Comparison of ENCODE assay signal across 8 cellular contexts in genomic region chr1:231527586-231528174, GRCh38. TPM values are rescaled to one million over a fixed set of nuclear protein-coding genes. Genes with fewer than 3 reads are reported as not detected.
A peak's percentile ranks its signal among the peaks of the same experiment; 100 is the strongest.
DNase-seq lines count a peak whose midpoint lies in the region; ATAC-seq lines count a peak whose summit lies in the region.

No MANE protein-coding gene starts in this region.

- peak overlapping the region; percentile 97 for H3K4me3 Mint-ChIP-seq in activated CD8-positive, alpha-beta T cell treated with anti-CD3 and anti-CD28 coated beads, Interleukin-2, amount 10 ng/mL, durations not matched to agents 7 days and 5 days

- H2AFZ ChIP-seq in ACC112 (ENCODE audit: low read length, unreplicated experiment), result peak overlapping the region; percentile 90

- peaks cover 23% of the 10 kb centered on the region for H3K36me3 Mint-ChIP-seq in activated CD8-positive, alpha-beta T cell treated with anti-CD3 and anti-CD28 coated beads, Interleukin-2, amount 10 ng/mL, durations not matched to agents 7 days and 5 days (ENCODE audit: low read depth)

- peak overlapping the region; percentile 91; the same call in 1 of the 2 replicates for H3K27ac ChIP-seq in ACC112 (ENCODE audit: low read depth, low read length)
- no peak overlapping the region for H3K27ac ChIP-seq in iPS DF 6.9 (ENCODE audit: low read length)

- no peaks in the 10 kb centered on the region for H3K9me3 ChIP-seq in iPS DF 6.9 (ENCODE audit: control insufficient read depth, insufficient read depth, low read length)

- WGBS in iPS DF 6.9 (ENCODE audit: insufficient coverage, insufficient read length), result no CpG with 5 or more reads among the region's 15 CpGs

- H3K27me3 Mint-ChIP-seq in activated CD8-positive, alpha-beta T cell treated with anti-CD3 and anti-CD28 coated beads, Interleukin-2, amount 10 ng/mL, durations not matched to agents 7 days and 5 days (ENCODE audit: low read depth), result no peaks in the 10 kb centered on the region

- ATAC-seq in GM19025 (IDR thresholded peaks at IDR 0.05; ENCODE audit: low read depth, unreplicated experiment) (peak; percentile 18), HG03175 (IDR thresholded peaks at IDR 0.05; ENCODE audit: unreplicated experiment) (peak; percentile 21)
- ATAC-seq in activated CD8-positive, alpha-beta T cell treated with anti-CD3 and anti-CD28 coated beads, Interleukin-2, amount 10 ng/mL, durations not matched to agents 7 days and 5 days, result peak; percentile 9
- ATAC-seq in stimulated activated naive CD8-positive, alpha-beta T cell treated with anti-CD3 and anti-CD28 coated beads, Interleukin-15, Interleukin-2, amounts not matched to agents 100 U/mL and 50 U/mL, for 24 hours, result peak; percentile 6

- peak overlapping the region; percentile 95 for H3K4me3 ChIP-seq in ACC112 (ENCODE audit: low read depth, low read length)
- peak overlapping the region; percentile 7; the same call in 1 of the 2 replicates for H3K4me3 ChIP-seq in iPS DF 6.9 (ENCODE audit: low read length)

- peak overlapping the region; percentile 100 for H3K27ac Mint-ChIP-seq in activated CD8-positive, alpha-beta T cell treated with anti-CD3 and anti-CD28 coated beads, Interleukin-2, amount 10 ng/mL, durations not matched to agents 7 days and 5 days

- DNase-seq in activated CD8-positive, alpha-beta T cell treated with anti-CD3 and anti-CD28 coated beads, Interleukin-2, amount 10 ng/mL, durations not matched to agents 7 days and 5 days, result no peak
- DNase-seq in iPS DF 6.9 (ENCODE audit: low read depth, low spot score) (no peak), islet precursor cell (no peak), NCI-H187 (lab: John Stamatoyannopoulos, UW) (no peak)
- no peak for DNase-seq in stimulated activated naive CD8-positive, alpha-beta T cell treated with anti-CD3 and anti-CD28 coated beads, Interleukin-15, Interleukin-2, amounts not matched to agents 100 U/mL and 50 U/mL, for 24 hours

- peaks cover 3% of the 10 kb centered on the region; the same call in 1 of the 2 replicates for H3K36me3 ChIP-seq in ACC112 (ENCODE audit: insufficient read depth, low read length)
- H3K36me3 ChIP-seq in iPS DF 6.9 (ENCODE audit: control insufficient read depth, insufficient read depth, low read length), result no peaks in the 10 kb centered on the region

- H3K9me3 Mint-ChIP-seq in activated CD8-positive, alpha-beta T cell treated with anti-CD3 and anti-CD28 coated beads, Interleukin-2, amount 10 ng/mL, durations not matched to agents 7 days and 5 days (ENCODE audit: insufficient read depth), result no peaks in the 10 kb centered on the region

- POLR2A ChIA-PET in activated CD8-positive, alpha-beta T cell treated with anti-CD3 and anti-CD28 coated beads, Interleukin-2, amount 10 ng/mL, durations not matched to agents 7 days and 5 days (lab: Charles Lee), result interaction anchor here (1.0 to 1.9 kb wide), 3 partner anchors 85 to 190 kb away, joined by 3 to 10 read pairs (median 7); partner anchors contain the start of genes EGLN1, EXOC8 and SPRTN

- peaks cover 18% of the 10 kb centered on the region for H3K4me1 ChIP-seq in ACC112 (ENCODE audit: control insufficient read depth, insufficient read depth, low read length, unreplicated experiment)
- H3K4me1 ChIP-seq in iPS DF 6.9 (ENCODE audit: control insufficient read depth, insufficient read depth, low read length), result peaks cover 4% of the 10 kb centered on the region; the same call in 1 of the 2 replicates

- H3K4me1 Mint-ChIP-seq in activated CD8-positive, alpha-beta T cell treated with anti-CD3 and anti-CD28 coated beads, Interleukin-2, amount 10 ng/mL, durations not matched to agents 7 days and 5 days (ENCODE audit: low read depth), result peaks cover 33% of the 10 kb centered on the region

- H3K27me3 ChIP-seq in ACC112 (ENCODE audit: insufficient read depth, low read length), result no peaks in the 10 kb centered on the region
- H3K27me3 ChIP-seq in iPS DF 6.9 (ENCODE audit: control insufficient read depth, insufficient read depth, low read length), result no peaks in the 10 kb centered on the region

- H3K79me2 ChIP-seq in ACC112 (ENCODE audit: control insufficient read depth, insufficient read depth, low read length, unreplicated experiment), result peaks cover 33% of the 10 kb centered on the region

- CTCF ChIA-PET in activated CD8-positive, alpha-beta T cell treated with anti-CD3 and anti-CD28 coated beads, Interleukin-2, amount 10 ng/mL, durations not matched to agents 7 days and 5 days (lab: Charles Lee), result interaction anchor here (0.5 to 1.0 kb wide), 4 partner anchors 8 to 170 kb away, joined by 3 read pairs; no protein-coding TSS in a partner anchor

RNA-seq across cellular contexts. Expression of gene TSNAX, which starts 0.8 kb away (rescaled TPM):
- 10 to 100 TPM; 37.2 to 42.7 TPM for total RNA-seq in activated CD8-positive, alpha-beta T cell treated with anti-CD3 and anti-CD28 coated beads, Interleukin-2, amount 10 ng/mL, durations not matched to agents 7 days and 5 days
